In genomic region chr2:42030196-42030759, GRCh38 we compare ENCODE assay signal across 20 cellular contexts. TPM values are rescaled to one million over a fixed set of nuclear protein-coding genes. Genes with fewer than 3 reads are reported as not detected.
DNase-seq lines count a peak whose midpoint lies in the region; ATAC-seq and TF ChIP-seq lines count a peak whose summit lies in the region.
"Had no signal": no experiment of that assay in that cellular context is flagged by ENCODE, and none has a peak within 500 bp of the region (broad histone marks: within the 10 kb centered on the region; RNA-seq: fewer than 3 reads in every experiment).

No MANE protein-coding gene starts in this region.

- peak overlapping the region; percentile 4 for H3K4me2 ChIP-seq in trophoblast cell (ENCODE audit: low read length)

- intact Hi-C loops in Caco-2 (cut with micrococcal nuclease; ENCODE audit: unreplicated experiment): no loop called here

- POLR2A ChIA-PET in Caco-2 (lab: Charles Lee): no interaction called here

- peak overlapping the region; percentile 61 for H4K8ac ChIP-seq in trophoblast cell (ENCODE audit: low read depth, low read length)

- no peak for ATAC-seq in HG03139 (IDR thresholded peaks at IDR 0.05; ENCODE audit: unreplicated experiment)
- ATAC-seq: activated CD8-positive, alpha-beta T cell treated with anti-CD3 and anti-CD28 coated beads for 36 hours; effector memory CD8-positive, alpha-beta T cell; left lobe of liver had no signal

- no peaks in the 10 kb centered on the region for H3K9me3 Mint-ChIP-seq in Caco-2 (ENCODE audit: unreplicated experiment)
- H3K9me3 Mint-ChIP-seq in activated naive CD4-positive, alpha-beta T cell treated with anti-CD3 and anti-CD28 coated beads, Interleukin-2, amount 10 ng/mL, durations not matched to agents 7 days and 5 days: no peaks in the 10 kb centered on the region
- no peaks in the 10 kb centered on the region for H3K9me3 Mint-ChIP-seq in activated T-cell treated with anti-CD3 and anti-CD28 coated beads, Interleukin-2, amount 50 U/mL, for 24 hours
- H3K9me3 Mint-ChIP-seq: activated CD8-positive, alpha-beta T cell treated with anti-CD3 and anti-CD28 coated beads for 36 hours; effector memory CD8-positive, alpha-beta T cell had no signal

- no CpG with 5 or more reads among the region's 19 CpGs for WGBS in trophoblast cell (ENCODE audit: extremely low coverage, insufficient coverage, insufficient read length)

- H3K18ac ChIP-seq in trophoblast cell (ENCODE audit: low read length): peak overlapping the region; percentile 73

- no peaks in the 10 kb centered on the region for H3K79me2 ChIP-seq in trophoblast cell (ENCODE audit: control insufficient read depth, insufficient read depth, low read length, poor library complexity)

- H2AK5ac ChIP-seq in trophoblast cell (ENCODE audit: low read length): peak overlapping the region; percentile 85

- H3K9me3 ChIP-seq in Caco-2: no peaks in the 10 kb centered on the region
- H3K9me3 ChIP-seq in iPS-20b (ENCODE audit: insufficient read depth, low read depth, low read length): no peaks in the 10 kb centered on the region
- H3K9me3 ChIP-seq in trophoblast cell (ENCODE audit: insufficient read depth, low read depth, low read length): no peaks in the 10 kb centered on the region
- H3K9me3 ChIP-seq: Peyer's patch had no signal

- H3K36me3 Mint-ChIP-seq in Caco-2 (ENCODE audit: insufficient read depth, unreplicated experiment): peaks cover 7% of the 10 kb centered on the region
- H3K36me3 Mint-ChIP-seq in activated naive CD4-positive, alpha-beta T cell treated with anti-CD3 and anti-CD28 coated beads, Interleukin-2, amount 10 ng/mL, durations not matched to agents 7 days and 5 days: no peaks in the 10 kb centered on the region
- H3K36me3 Mint-ChIP-seq in activated T-cell treated with anti-CD3 and anti-CD28 coated beads, Interleukin-2, amount 50 U/mL, for 24 hours (ENCODE audit: low read depth): no peaks in the 10 kb centered on the region
- H3K36me3 Mint-ChIP-seq: CD14-positive monocyte had no signal

- H3K36me3 ChIP-seq in Caco-2 (ENCODE audit: control insufficient read depth, insufficient read depth, low read length) (no peaks in the 10 kb centered on the region), iPS-20b (ENCODE audit: insufficient read depth, low read depth, low read length) (no peaks in the 10 kb centered on the region), trophoblast cell (ENCODE audit: control insufficient read depth in 1 of 2, insufficient read depth in 2 of 2, low read length in 2 of 2) (no peaks in the 10 kb centered on the region)
- H3K36me3 ChIP-seq: Peyer's patch had no signal

- peak overlapping the region; percentile 86 for H3K14ac ChIP-seq in trophoblast cell (ENCODE audit: low read length)

- DNase-seq in Caco-2 (no peak), trophoblast cell (no peak), LoVo (ENCODE audit: low spot score) (no peak)
- DNase-seq in activated naive CD4-positive, alpha-beta T cell treated with anti-CD3 and anti-CD28 coated beads, Interleukin-2, amount 10 ng/mL, durations not matched to agents 7 days and 5 days: no peak
- no peak for DNase-seq in activated T-cell treated with anti-CD3 and anti-CD28 coated beads, Interleukin-2, amount 50 U/mL, for 24 hours
- DNase-seq: activated CD8-positive, alpha-beta T cell treated with anti-CD3 and anti-CD28 coated beads for 36 hours; activated naive CD4-positive, alpha-beta T cell; activated T-cell treated with anti-CD3 and anti-CD28 coated beads, Interleukin-2, amount 50 U/mL, for 1 hour; effector memory CD8-positive, alpha-beta T cell; KG1; NCI-H1930; NCI-H345; Peyer's patch; stimulated activated CD4-positive, alpha-beta T cell treated with anti-CD3 and anti-CD28 coated beads, Interleukin-12 subunit alpha, Interleukin-12 subunit beta, amount 100 ng/mL, for 4 hours had no signal

- CTCF ChIA-PET in Caco-2 (lab: Charles Lee): no interaction called here
- CTCF ChIA-PET in activated naive CD4-positive, alpha-beta T cell treated with anti-CD3 and anti-CD28 coated beads, Interleukin-2, amount 10 ng/mL, durations not matched to agents 7 days and 5 days (lab: Charles Lee): no interaction called here

- H3K27me3 ChIP-seq in Caco-2 (replicated peaks; ENCODE audit: control insufficient read depth, insufficient read depth, low read length) (no peaks in the 10 kb centered on the region), iPS-20b (ENCODE audit: insufficient read depth, low read length) (peaks cover 22% of the 10 kb centered on the region), trophoblast cell (ENCODE audit: insufficient read depth, low read length) (no peaks in the 10 kb centered on the region)
- H3K27me3 ChIP-seq: Peyer's patch had no signal

- H3K4me3 Mint-ChIP-seq in Caco-2 (ENCODE audit: unreplicated experiment): no peak overlapping the region
- H3K4me3 Mint-ChIP-seq in activated naive CD4-positive, alpha-beta T cell treated with anti-CD3 and anti-CD28 coated beads, Interleukin-2, amount 10 ng/mL, durations not matched to agents 7 days and 5 days: no peak overlapping the region
- no peak overlapping the region for H3K4me3 Mint-ChIP-seq in activated T-cell treated with anti-CD3 and anti-CD28 coated beads, Interleukin-2, amount 50 U/mL, for 24 hours
- H3K4me3 Mint-ChIP-seq: activated CD8-positive, alpha-beta T cell treated with anti-CD3 and anti-CD28 coated beads for 36 hours; CD14-positive monocyte; effector memory CD8-positive, alpha-beta T cell had no signal

- H3K9ac ChIP-seq in iPS-20b (ENCODE audit: low read depth, low read length) (peak overlapping the region; percentile 7; the same call in 1 of the 2 replicates), trophoblast cell (ENCODE audit: low read length) (no peak overlapping the region)

- H2BK120ac ChIP-seq in trophoblast cell (ENCODE audit: insufficient read depth, low read length, poor library complexity): peak overlapping the region; percentile 91

- H3K23ac ChIP-seq in trophoblast cell (ENCODE audit: low read length): no peak overlapping the region

- TF ChIP-seq CTCF in Caco-2 (IDR thresholded peaks at IDR 0.05; ENCODE audit: insufficient read depth in 1 of 2, low read depth in 1 of 2, low read length in 1 of 2, severe bottlenecking in 1 of 2, unreplicated experiment in 1 of 2): no peak

- H2BK5ac ChIP-seq in trophoblast cell (ENCODE audit: low read depth, low read length, poor library complexity): peak overlapping the region; percentile 87

- H4K12ac ChIP-seq in trophoblast cell (ENCODE audit: low read depth, low read length): peak overlapping the region; percentile 55

- peaks cover 43% of the 10 kb centered on the region for H3K4me1 Mint-ChIP-seq in Caco-2 (ENCODE audit: low read depth, unreplicated experiment)
- H3K4me1 Mint-ChIP-seq in activated naive CD4-positive, alpha-beta T cell treated with anti-CD3 and anti-CD28 coated beads, Interleukin-2, amount 10 ng/mL, durations not matched to agents 7 days and 5 days: no peaks in the 10 kb centered on the region
- no peaks in the 10 kb centered on the region for H3K4me1 Mint-ChIP-seq in activated T-cell treated with anti-CD3 and anti-CD28 coated beads, Interleukin-2, amount 50 U/mL, for 24 hours (ENCODE audit: low read depth)

- peak overlapping the region; percentile 94 for H2BK12ac ChIP-seq in trophoblast cell (ENCODE audit: low read length)

- peaks cover 42% of the 10 kb centered on the region for H3K4me1 ChIP-seq in Caco-2
- H3K4me1 ChIP-seq in iPS-20b (ENCODE audit: insufficient read depth, low read length): peaks cover 36% of the 10 kb centered on the region
- H3K4me1 ChIP-seq in trophoblast cell (ENCODE audit: control insufficient read depth in 1 of 2, insufficient read depth in 2 of 2, low read length in 2 of 2): peaks cover 19 to 25% of the 10 kb centered on the region in 2 experiments

- no peak overlapping the region for H3K4me3 ChIP-seq in Caco-2 (ENCODE audit: low read depth, low read length)
- peak overlapping the region; percentile 21; the same call in 1 of the 2 replicates for H3K4me3 ChIP-seq in iPS-20b (ENCODE audit: low read length)
- no peak overlapping the region for H3K4me3 ChIP-seq in trophoblast cell (ENCODE audit: low read depth, low read length)
- H3K4me3 ChIP-seq: Peyer's patch had no signal

- H4K91ac ChIP-seq in trophoblast cell (ENCODE audit: low read depth, low read length): peak overlapping the region; percentile 83

- H3K27ac Mint-ChIP-seq in Caco-2 (ENCODE audit: unreplicated experiment): peak overlapping the region; percentile 74
- H3K27ac Mint-ChIP-seq in activated naive CD4-positive, alpha-beta T cell treated with anti-CD3 and anti-CD28 coated beads, Interleukin-2, amount 10 ng/mL, durations not matched to agents 7 days and 5 days: no peak overlapping the region
- no peak overlapping the region for H3K27ac Mint-ChIP-seq in activated T-cell treated with anti-CD3 and anti-CD28 coated beads, Interleukin-2, amount 50 U/mL, for 24 hours
- H3K27ac Mint-ChIP-seq: activated CD8-positive, alpha-beta T cell treated with anti-CD3 and anti-CD28 coated beads for 36 hours; effector memory CD8-positive, alpha-beta T cell had no signal

- H3K79me1 ChIP-seq in trophoblast cell (ENCODE audit: low read length): peaks cover 20% of the 10 kb centered on the region

- H3K27me3 Mint-ChIP-seq in Caco-2 (ENCODE audit: insufficient read depth, unreplicated experiment): no peaks in the 10 kb centered on the region
- peaks cover 29% of the 10 kb centered on the region for H3K27me3 Mint-ChIP-seq in activated naive CD4-positive, alpha-beta T cell treated with anti-CD3 and anti-CD28 coated beads, Interleukin-2, amount 10 ng/mL, durations not matched to agents 7 days and 5 days
- peaks cover 13% of the 10 kb centered on the region for H3K27me3 Mint-ChIP-seq in activated T-cell treated with anti-CD3 and anti-CD28 coated beads, Interleukin-2, amount 50 U/mL, for 24 hours

- H3K4ac ChIP-seq in trophoblast cell (ENCODE audit: low read depth, low read length): peak overlapping the region; percentile 47

- BruUV-seq in Caco-2 (replicated peaks; lab: Mats Ljungman, UMichigan): no TSS peak

- no peak overlapping the region for H2AFZ ChIP-seq in trophoblast cell (ENCODE audit: insufficient read depth, low read length, poor library complexity)

- H3K27ac ChIP-seq in angular gyrus (ENCODE audit: low read depth, low read length) (peak overlapping the region; percentile 29), iPS-20b (ENCODE audit: low read length) (peak overlapping the region; percentile 25), trophoblast cell (ENCODE audit: low read depth, low read length) (peak overlapping the region; percentile 65)
- H3K27ac ChIP-seq: Peyer's patch had no signal

RNA-seq across cellular contexts. Expression of gene PKDCC, which starts 17.5 kb away (rescaled TPM):
- total RNA-seq in Caco-2 (2022): 322 and 339 TPM in 2 replicates
- polyA plus RNA-seq in trophoblast cell (2013): 35.3 and 39.5 TPM in 2 replicates
- total RNA-seq: activated CD8-positive, alpha-beta T cell treated with anti-CD3 and anti-CD28 coated beads for 36 hours; mononuclear cell had no signal
- polyA plus RNA-seq: CD14-positive monocyte had no signal
